24 cellular contexts compared by ENCODE assay signal in genomic region chr2:123839326-123839725, GRCh38.
DNase-seq lines count a peak whose midpoint lies in the region; ATAC-seq and TF ChIP-seq lines count a peak whose summit lies in the region.
"Had no signal": no experiment of that assay in that cellular context is flagged by ENCODE, and none has a peak within 500 bp of the region (broad histone marks: within the 10 kb centered on the region; RNA-seq: fewer than 3 reads in every experiment).

No MANE protein-coding gene starts in this region.

- no peaks in the 10 kb centered on the region for H3K79me2 ChIP-seq in PC-3 (ENCODE audit: low read length)
- H3K79me2 ChIP-seq in trophoblast cell (ENCODE audit: control insufficient read depth, insufficient read depth, low read length, poor library complexity): no peaks in the 10 kb centered on the region

- peak; percentile 14 for DNase-seq in M059J (ENCODE audit: low read depth)
- DNase-seq in PC-3: peak; percentile 65
- no peak for DNase-seq in RWPE2 (ENCODE audit: low spot score)
- peak; percentile 65 for DNase-seq in epithelial cell of esophagus (ENCODE audit: low read depth)
- DNase-seq in GM03348 (ENCODE audit: low spot score): no peak
- no peak for DNase-seq in activated T-cell treated with anti-CD3 and anti-CD28 coated beads, Interleukin-2, amount 50 U/mL, for 48 hours
- no peak for DNase-seq in psoas muscle
- no peak for DNase-seq in trophoblast cell
- DNase-seq: 8988T; ACHN; BE2C; C1 segment of cervical spinal cord; CD4-positive, alpha-beta memory T cell; CD4-positive, CD25-positive, alpha-beta regulatory T cell; CD8-positive, alpha-beta memory T cell; COR-L47; DMS 273 treated with DMSO at 0.1 percent for 48 hours; DMS153; DMS53; DMS79; DND-41; EL; GDM1 had no signal

- H2AFZ ChIP-seq in PC-3 (ENCODE audit: low read length) (no peak overlapping the region), trophoblast cell (ENCODE audit: insufficient read depth, low read length, poor library complexity) (no peak overlapping the region)

- POLR2A ChIA-PET in PC-3 (lab: Charles Lee; ENCODE audit: unreplicated experiment): no interaction called here

- H4K20me1 ChIP-seq in PC-3 (ENCODE audit: low read length): no peaks in the 10 kb centered on the region
- H4K20me1 ChIP-seq: BLaER1 had no signal

- intact Hi-C loops in PC-3 (cut with micrococcal nuclease) (no loop called here), psoas muscle (cut with DNase I) (no loop called here)

- ATAC-seq in PC-3: peak; percentile 21
- peak; percentile 40; the same call in 1 of the 3 replicates for ATAC-seq in RWPE2 (ENCODE audit: low read depth)
- no peak for ATAC-seq in psoas muscle

- no peak overlapping the region for H2BK12ac ChIP-seq in trophoblast cell (ENCODE audit: low read length)

- CTCF ChIA-PET in PC-3 (lab: Charles Lee): no interaction called here

- H3K4ac ChIP-seq in trophoblast cell (ENCODE audit: low read depth, low read length): no peak overlapping the region

- H3K36me3 ChIP-seq in PC-3 (ENCODE audit: low read depth, low read length) (no peaks in the 10 kb centered on the region; the same call in 1 of the 2 replicates), RWPE2 (ENCODE audit: low read depth) (no peaks in the 10 kb centered on the region), psoas muscle (ENCODE audit: insufficient read depth in 1 of 2, low read depth in 1 of 2) (no peaks in the 10 kb centered on the region), trophoblast cell (ENCODE audit: control insufficient read depth in 1 of 2, insufficient read depth in 2 of 2, low read length in 2 of 2) (no peaks in the 10 kb centered on the region)
- H3K36me3 ChIP-seq: BE2C, BLaER1 had no signal

- H3F3A ChIP-seq in PC-3 (ENCODE audit: low read length, unreplicated experiment): no peaks in the 10 kb centered on the region

- H2AK5ac ChIP-seq in trophoblast cell (ENCODE audit: low read length): no peak overlapping the region

- H3K27ac ChIP-seq in PC-3 (ENCODE audit: low read length) (peak overlapping the region; percentile 92), RWPE2 (ENCODE audit: poor library complexity, severe bottlenecking) (peak overlapping the region; percentile 54), psoas muscle (no peak overlapping the region), trophoblast cell (ENCODE audit: low read depth, low read length) (no peak overlapping the region)
- H3K27ac ChIP-seq: BLaER1 had no signal

- H3K4me2 ChIP-seq in PC-3 (ENCODE audit: low read length): peak overlapping the region; percentile 73
- H3K4me2 ChIP-seq in trophoblast cell (ENCODE audit: low read length): no peak overlapping the region
- H3K4me2 ChIP-seq: BLaER1 had no signal

- H4K8ac ChIP-seq in trophoblast cell (ENCODE audit: low read depth, low read length): no peak overlapping the region

- H3K9ac ChIP-seq in PC-3 (ENCODE audit: low read length) (peak overlapping the region; percentile 58), trophoblast cell (ENCODE audit: low read length) (no peak overlapping the region)
- H3K9ac ChIP-seq: BLaER1 had no signal

- no peaks in the 10 kb centered on the region for H3K79me1 ChIP-seq in trophoblast cell (ENCODE audit: low read length)

- no peak overlapping the region for H3K23ac ChIP-seq in trophoblast cell (ENCODE audit: low read length)

- peaks cover 18% of the 10 kb centered on the region; the same call in 1 of the 2 replicates for H3K4me1 ChIP-seq in PC-3 (ENCODE audit: insufficient read depth, low read length)
- no peaks in the 10 kb centered on the region for H3K4me1 ChIP-seq in RWPE2 (ENCODE audit: insufficient read depth, poor library complexity, severe bottlenecking)
- no peaks in the 10 kb centered on the region for H3K4me1 ChIP-seq in psoas muscle
- no peaks in the 10 kb centered on the region for H3K4me1 ChIP-seq in trophoblast cell (ENCODE audit: control insufficient read depth in 1 of 2, insufficient read depth in 2 of 2, low read length in 2 of 2)
- H3K4me1 ChIP-seq: BE2C, BLaER1 had no signal

- no peak overlapping the region for H2BK120ac ChIP-seq in trophoblast cell (ENCODE audit: insufficient read depth, low read length, poor library complexity)

- TF ChIP-seq CTCF in PC-3 (conservative IDR thresholded peaks at IDR 0.05; ENCODE audit: low read depth, low read length) (no peak), RWPE2 (IDR thresholded peaks at IDR 0.05; ENCODE audit: poor library complexity, severe bottlenecking) (no peak), epithelial cell of esophagus (IDR thresholded peaks at IDR 0.05; ENCODE audit: insufficient read depth, low read depth, low read length, missing control alignments) (no peak), psoas muscle (IDR thresholded peaks at IDR 0.05) (no peak)

- BruUV-seq in PC-3 (replicated peaks; lab: Mats Ljungman, UMichigan): no TSS peak

- no peak overlapping the region for H4K91ac ChIP-seq in trophoblast cell (ENCODE audit: low read depth, low read length)

- H3K9me3 ChIP-seq in PC-3 (ENCODE audit: low read length) (no peaks in the 10 kb centered on the region), RWPE2 (ENCODE audit: severe bottlenecking) (peaks cover 2% of the 10 kb centered on the region), psoas muscle (no peaks in the 10 kb centered on the region), trophoblast cell (ENCODE audit: insufficient read depth, low read depth, low read length) (peaks cover 6% of the 10 kb centered on the region)
- H3K9me3 ChIP-seq: BE2C had no signal

- no peak overlapping the region for H4K12ac ChIP-seq in trophoblast cell (ENCODE audit: low read depth, low read length)

- H3K9me2 ChIP-seq in PC-3 (replicated peaks; ENCODE audit: low read length): no peaks in the 10 kb centered on the region

- H3K14ac ChIP-seq in trophoblast cell (ENCODE audit: low read length): no peak overlapping the region

- H3K27me3 ChIP-seq in PC-3 (ENCODE audit: low read length): no peaks in the 10 kb centered on the region
- no peaks in the 10 kb centered on the region for H3K27me3 ChIP-seq in RWPE2 (ENCODE audit: insufficient read depth, poor library complexity, severe bottlenecking)
- no peaks in the 10 kb centered on the region for H3K27me3 ChIP-seq in psoas muscle (ENCODE audit: insufficient read depth in 3 of 3, low read length in 2 of 3)
- no peaks in the 10 kb centered on the region for H3K27me3 ChIP-seq in trophoblast cell (ENCODE audit: insufficient read depth, low read length)
- H3K27me3 ChIP-seq: BE2C, BLaER1 had no signal

- H2BK5ac ChIP-seq in trophoblast cell (ENCODE audit: low read depth, low read length, poor library complexity): no peak overlapping the region

- no peak overlapping the region for H3K18ac ChIP-seq in trophoblast cell (ENCODE audit: low read length)

- H3K4me3 ChIP-seq in PC-3 (ENCODE audit: low read length) (peak overlapping the region; percentile 44), RWPE2 (ENCODE audit: severe bottlenecking) (no peak overlapping the region), epithelial cell of esophagus (ENCODE audit: low read length) (no peak overlapping the region), psoas muscle (no peak overlapping the region), trophoblast cell (ENCODE audit: low read depth, low read length) (no peak overlapping the region)
- H3K4me3 ChIP-seq: BLaER1 had no signal

Comparison
In these comparisons a context has a peak if more than half of its experiments do, and no peak if none do; other contexts are left out.
1. DNase-seq: peak in M059J (single experiment), PC-3 (single experiment) and epithelial cell of esophagus (single experiment); none in RWPE2 (single experiment), GM03348 (single experiment), activated T-cell treated with anti-CD3 and anti-CD28 coated beads, Interleukin-2, amount 50 U/mL, for 48 hours (0 of 2), psoas muscle (0 of 2) and trophoblast cell (0 of 2).
2. ATAC-seq: peak in PC-3 (single experiment) and RWPE2 (single experiment); none in psoas muscle (0 of 4).
3. H3K27ac ChIP-seq: peak in PC-3 (single experiment) and RWPE2 (single experiment); none in psoas muscle (single experiment) and trophoblast cell (single experiment).